13 cellular contexts compared by ENCODE assay signal in genomic region chr1:209646558-209646957, GRCh38. TPM values are rescaled to one million over a fixed set of nuclear protein-coding genes. Genes with fewer than 3 reads are reported as not detected.
DNase-seq lines count a peak whose midpoint lies in the region; ATAC-seq, FAIRE-seq and TF ChIP-seq lines count a peak whose summit lies in the region.
"Had no signal": no experiment of that assay in that cellular context is flagged by ENCODE, and none has a peak within 500 bp of the region (broad histone marks: within the 10 kb centered on the region; RNA-seq: fewer than 3 reads in every experiment).

No MANE protein-coding gene starts in this region.

- no peaks in the 10 kb centered on the region for H3K36me3 ChIP-seq in kidney (ENCODE audit: control insufficient read depth in 1 of 2, insufficient read depth in 2 of 2, low read length in 2 of 2)
- H3K36me3 ChIP-seq: tibial artery had no signal

- TF ChIP-seq CTCF in AG09309 (IDR thresholded peaks at IDR 0.05; ENCODE audit: control insufficient read depth, insufficient read depth, low read depth, low read length, missing control alignments) = peak; percentile 53
- TF ChIP-seq CTCF in H9 (conservative IDR thresholded peaks at IDR 0.05) = peak; percentile 65
- peak; percentile 23 for TF ChIP-seq CTCF in astrocyte of the cerebellum (IDR thresholded peaks at IDR 0.05; ENCODE audit: low read depth, low read length, missing control alignments)
- TF ChIP-seq CTCF in kidney (IDR thresholded peaks at IDR 0.05; ENCODE audit: borderline replicate concordance, extremely low read depth, insufficient read depth) = peak; percentile 19
- no peak for TF ChIP-seq CTCF in RWPE1 (conservative IDR thresholded peaks at IDR 0.05; ENCODE audit: low read depth)

- H3K23me2 ChIP-seq in H9 (ENCODE audit: insufficient read length, low read depth, low read length, poor library complexity, severe bottlenecking) = no peaks in the 10 kb centered on the region

- no peak overlapping the region for H2BK120ac ChIP-seq in H9 (ENCODE audit: low read depth, low read length, poor library complexity, severe bottlenecking)

- H3K4me3 ChIP-seq in AG09309 (ENCODE audit: control insufficient read depth, low read depth, low read length) = no peak overlapping the region
- H3K4me3 ChIP-seq in astrocyte of the cerebellum (ENCODE audit: low read depth, low read length) = no peak overlapping the region
- no peak overlapping the region for H3K4me3 ChIP-seq in kidney (ENCODE audit: low read length in 2 of 2)
- H3K4me3 ChIP-seq: tibial artery had no signal

- no peak overlapping the region for H3K23ac ChIP-seq in H9 (ENCODE audit: insufficient read length, low read depth, low read length)

- no peak overlapping the region for H3K14ac ChIP-seq in H9 (ENCODE audit: insufficient read depth, low read length)

- H2BK20ac ChIP-seq in H9 (ENCODE audit: low read depth, low read length, poor library complexity, severe bottlenecking) = no peak overlapping the region

- H4K91ac ChIP-seq in H9 (ENCODE audit: insufficient read length, low read depth, low read length) = no peak overlapping the region

- H3K27ac ChIP-seq in H9 (ENCODE audit: insufficient read length, low read depth, low read length) (no peak overlapping the region), kidney (ENCODE audit: low read depth in 2 of 2, low read length in 2 of 2) (peak overlapping the region; percentile 59 to 77), RWPE1 (no peak overlapping the region)
- H3K27ac ChIP-seq: tibial artery, VCaP had no signal

- H3K27me3 ChIP-seq in H9 (ENCODE audit: insufficient read depth, low read length) = no peaks in the 10 kb centered on the region
- H3K27me3 ChIP-seq: tibial artery had no signal

- no peaks in the 10 kb centered on the region for H3K79me1 ChIP-seq in H9 (ENCODE audit: insufficient read depth, low read depth, low read length, poor library complexity, severe bottlenecking)

- no peak overlapping the region for H2BK15ac ChIP-seq in H9 (ENCODE audit: low read depth, low read length)

- H3K27ac Mint-ChIP-seq in H9 = no peak overlapping the region

- H3K9me3 ChIP-seq in H9 (ENCODE audit: control insufficient read depth, low read depth, low read length) = no peaks in the 10 kb centered on the region
- no peaks in the 10 kb centered on the region for H3K9me3 ChIP-seq in kidney (ENCODE audit: control insufficient read depth in 1 of 2, low read length in 2 of 2)
- H3K9me3 ChIP-seq: tibial artery had no signal

- no peaks in the 10 kb centered on the region for H4K20me1 ChIP-seq in H9 (ENCODE audit: control insufficient read depth, insufficient read depth, insufficient read length)

- H3K9ac ChIP-seq in H9 (ENCODE audit: extremely low read depth, insufficient read length, low read length) (no peak overlapping the region), kidney (ENCODE audit: low read length in 2 of 2) (no peak overlapping the region)

- no peak for DNase-seq in AG09309 (ENCODE audit: low read depth)
- peak; percentile 59 for DNase-seq in H9
- no peak for DNase-seq in astrocyte of the cerebellum (ENCODE audit: low read depth)
- no peak for DNase-seq in kidney
- DNase-seq in activated CD4-positive, alpha-beta T cell treated with anti-CD3 and anti-CD28 coated beads for 1 hour = no peak
- no peak for DNase-seq in stimulated activated naive CD4-positive, alpha-beta T cell treated with Interleukin-2 at 50 U/mL for 16 hours (lab: John Stamatoyannopoulos, UW)
- no peak for DNase-seq in RWPE1 (ENCODE audit: low spot score)
- DNase-seq: DMS153; NCI-H774; stimulated activated CD4-positive, alpha-beta T cell treated with anti-CD3 and anti-CD28 coated beads, Interleukin-2, amount 100 ng/mL, for 48 hours; tibial artery had no signal

- FAIRE-seq in kidney (lab: Jason Lieb, UNC) = no peak

- H3K4me3 Mint-ChIP-seq in H9 = no peak overlapping the region

- H3K79me2 ChIP-seq in H9 (ENCODE audit: insufficient read depth, low read length) = no peaks in the 10 kb centered on the region

- H4K5ac ChIP-seq in H9 (ENCODE audit: insufficient read length, low read depth, low read length) = no peak overlapping the region

- no peak overlapping the region for H2AFZ ChIP-seq in H9 (ENCODE audit: low read length)

- H3K4me1 Mint-ChIP-seq in H9 = peaks cover 7 to 8% of the 10 kb centered on the region in 2 experiments

- H3K4ac ChIP-seq in H9 (ENCODE audit: low read depth, low read length) = no peak overlapping the region

- H3T11ph ChIP-seq in H9 (ENCODE audit: low read length) = no peak overlapping the region

- H3K4me2 ChIP-seq in H9 (ENCODE audit: insufficient read depth, insufficient read length, low read length) = no peak overlapping the region

- no peak overlapping the region for H3K18ac ChIP-seq in H9 (ENCODE audit: insufficient read length, low read depth, low read length)

- H2BK5ac ChIP-seq in H9 (ENCODE audit: insufficient read length, low read length) = no peak overlapping the region

- no peak overlapping the region for H3K56ac ChIP-seq in H9 (ENCODE audit: insufficient read length, low read depth, low read length)

- H3K36me3 Mint-ChIP-seq in H9 (ENCODE audit: insufficient read depth in 1 of 3, low read depth in 3 of 3) = no peaks in the 10 kb centered on the region; a peak in 1 of 7 replicates

- H3K4me1 ChIP-seq in H9 (ENCODE audit: insufficient read depth, low read length) (no peaks in the 10 kb centered on the region), kidney (ENCODE audit: control insufficient read depth in 1 of 2, insufficient read depth in 1 of 2, low read depth in 1 of 2, low read length in 2 of 2) (peaks cover 49 to 52% of the 10 kb centered on the region in 2 donors)

- H2AK5ac ChIP-seq in H9 (ENCODE audit: insufficient read length, low read length) = no peak overlapping the region

- CTCF ChIA-PET in RWPE1 (lab: Yijun Ruan, JAX) = interaction anchor here (0.7 kb wide), 2 partner anchors 11 to 19 kb away, joined by 3 to 5 read pairs; no protein-coding TSS in a partner anchor

- in situ Hi-C loops in astrocyte of the cerebellum (cut with HindIII; ENCODE audit: low sequenced_read_pairs) = no loop called here

- WGBS in H9 (ENCODE audit: extremely low coverage, insufficient read length, low lambda C conversion rate) = no CpG with 5 or more reads among the region's 5 CpGs

- no peak overlapping the region for H4K8ac ChIP-seq in H9 (replicated peaks; ENCODE audit: insufficient read length, low read depth, low read length)

- H2BK12ac ChIP-seq in H9 (ENCODE audit: insufficient read length, low read depth, low read length) = no peak overlapping the region

- intact Hi-C loops in kidney (cut with DNase I) = no loop called here

- POLR2A ChIA-PET in RWPE1 (lab: Yijun Ruan, JAX; ENCODE audit: low non-redundant PET) = no interaction called here

- H3K27me3 Mint-ChIP-seq in H9 (ENCODE audit: low read depth) = peaks cover 4% of the 10 kb centered on the region

- no peak for ATAC-seq in GM19023 (IDR thresholded peaks at IDR 0.05; ENCODE audit: unreplicated experiment)

- H3K9me3 Mint-ChIP-seq in H9 = no peaks in the 10 kb centered on the region

RNA-seq across cellular contexts. Expression of gene LAMB3, which starts 5.7 kb away (rescaled TPM):
- 0.26 and 0.28 TPM in 2 replicates for total RNA-seq in H9 (2021)
- 59.7 TPM for total RNA-seq in kidney
- 2.5 TPM for polyA plus RNA-seq in kidney (ENCODE audit: insufficient read depth, low read depth, low replicate concordance)

RNA-seq across cellular contexts. Expression of gene G0S2, which starts 28.7 kb away (rescaled TPM):
- 0.26 and 0.35 TPM in 2 replicates for total RNA-seq in H9 (2021)
- 15.5 TPM for total RNA-seq in kidney
- 103 TPM for polyA plus RNA-seq in kidney (ENCODE audit: insufficient read depth, low read depth, low replicate concordance)

RNA-seq across cellular contexts. Expression of gene HSD11B1, which starts 58.1 kb away (rescaled TPM):
- total RNA-seq in H9 (2021) = not detected in 2 replicates
- total RNA-seq in kidney = 1.8 TPM
- 5.5 TPM for polyA plus RNA-seq in kidney (ENCODE audit: insufficient read depth, low read depth, low replicate concordance)

Comparison
In these comparisons a context has a peak if more than half of its experiments do, and no peak if none do; other contexts are left out.
1. H3K27ac ChIP-seq: peak in kidney (2 of 2); none in H9 (single experiment) and RWPE1 (single experiment).
2. RNA of gene LAMB3, which starts 5.7 kb away (total RNA-seq): 59.7 TPM in kidney (single experiment); 0.26 to 0.28 TPM in H9; every median in the first group is over 10 times any median in the second.
3. RNA of gene G0S2, which starts 28.7 kb away (total RNA-seq): 15.5 TPM in kidney (single experiment); 0.26 to 0.35 TPM in H9; every median in the first group is over 10 times any median in the second.